ENCODE assay signal across 14 cellular contexts in genomic region chr1:242813490-242814091, GRCh38.
DNase-seq lines count a peak whose midpoint lies in the region; ATAC-seq and TF ChIP-seq lines count a peak whose summit lies in the region.
"Had no signal": no experiment of that assay in that cellular context is flagged by ENCODE, and none has a peak within 500 bp of the region (broad histone marks: within the 10 kb centered on the region; RNA-seq: fewer than 3 reads in every experiment).

No MANE protein-coding gene starts in this region.

- no peaks in the 10 kb centered on the region for H3K4me1 ChIP-seq in A673 (ENCODE audit: insufficient read depth, low read length, poor library complexity, severe bottlenecking)
- H3K4me1 ChIP-seq: suprapubic skin had no signal

- CTCF ChIA-PET in A673 (lab: Charles Lee): no interaction called here

- no peaks in the 10 kb centered on the region for H3K36me3 ChIP-seq in A673 (ENCODE audit: insufficient read depth, low read length, poor library complexity, severe bottlenecking)
- H3K36me3 ChIP-seq: brain microvascular endothelial cell, suprapubic skin, WERI-Rb-1 had no signal

- no peak for TF ChIP-seq CTCF in A673 (conservative IDR thresholded peaks at IDR 0.05; ENCODE audit: low read depth, low read length)

- H3K9me3 ChIP-seq in A673 (ENCODE audit: low read depth, low read length, poor library complexity, severe bottlenecking): no peaks in the 10 kb centered on the region
- H3K9me3 ChIP-seq: suprapubic skin had no signal

- ATAC-seq in GM18499 (IDR thresholded peaks at IDR 0.05; ENCODE audit: insufficient read depth, unreplicated experiment) (peak; percentile 82), GM19438 (IDR thresholded peaks at IDR 0.05; ENCODE audit: low read depth, unreplicated experiment) (peak; percentile 92), HG02852 (IDR thresholded peaks at IDR 0.05; ENCODE audit: unreplicated experiment) (peak; percentile 73), HG03520 (IDR thresholded peaks at IDR 0.05; ENCODE audit: unreplicated experiment) (peak; percentile 93)
- ATAC-seq: Right ventricle myocardium inferior had no signal

- no TSS peak for BruUV-seq in A673 (replicated peaks; lab: Mats Ljungman, UMichigan)

- H3K27ac ChIP-seq in A673 (ENCODE audit: low read depth, low read length, poor library complexity, severe bottlenecking): no peak overlapping the region
- H3K27ac ChIP-seq: brain microvascular endothelial cell, suprapubic skin, WERI-Rb-1 had no signal

- intact Hi-C loops in A673 (cut with micrococcal nuclease; ENCODE audit: unreplicated experiment): no loop called here

- no peak overlapping the region for H3K4me3 ChIP-seq in A673 (ENCODE audit: low read depth, low read length, poor library complexity, severe bottlenecking)
- H3K4me3 ChIP-seq: suprapubic skin had no signal

- no peak for DNase-seq in EL
- no peak for DNase-seq in NCI-H82 (lab: John Stamatoyannopoulos, UW)
- no peak for DNase-seq in A673 (ENCODE audit: low spot score)
- no peak for DNase-seq in glomerular visceral epithelial cell (ENCODE audit: extremely low spot score)
- DNase-seq: brain microvascular endothelial cell, erythroblast, NCI-H446, WERI-Rb-1 had no signal

- no peaks in the 10 kb centered on the region for H3K27me3 ChIP-seq in A673 (replicated peaks; ENCODE audit: insufficient read depth, low read depth, low read length, poor library complexity)
- H3K27me3 ChIP-seq: brain microvascular endothelial cell, suprapubic skin had no signal

- POLR2A ChIA-PET in A673 (lab: Charles Lee; ENCODE audit: low non-redundant PET): no interaction called here
